Comparison of ENCODE assay signal across 25 cellular contexts in genomic region chr3:10692039-10692438, GRCh38.
"Had no signal": no experiment of that assay in that cellular context is flagged by ENCODE, and none has a peak within 500 bp of the region (broad histone marks: within the 10 kb centered on the region; RNA-seq: fewer than 3 reads in every experiment).

No MANE protein-coding gene starts in this region.

- H3K4me1 ChIP-seq: esophagus muscularis mucosa, foreskin keratinocyte, gastroesophageal sphincter, heart left ventricle, left ventricle myocardium inferior, lower lobe of right lung had no signal

- H3K4me3 ChIP-seq: coronary artery, dorsolateral prefrontal cortex, esophagus muscularis mucosa, gastroesophageal sphincter, heart left ventricle, hepatocyte, left ventricle myocardium inferior, lower lobe of right lung, mucosa of descending colon had no signal

- H3K9me3 ChIP-seq: esophagus muscularis mucosa, gastroesophageal sphincter, heart left ventricle, left ventricle myocardium inferior, lower lobe of right lung, mucosa of descending colon had no signal

- H3K4me2 ChIP-seq: hepatocyte had no signal

- H2AFZ ChIP-seq: hepatocyte had no signal

- H3K79me2 ChIP-seq: hepatocyte had no signal

- H3K36me3 ChIP-seq: esophagus muscularis mucosa, gastroesophageal sphincter, heart left ventricle, left ventricle myocardium inferior, lower lobe of right lung had no signal

- H3K27ac ChIP-seq: coronary artery, esophagus muscularis mucosa, foreskin keratinocyte, gastroesophageal sphincter, heart left ventricle, hepatocyte, left ventricle myocardium inferior, lower lobe of right lung had no signal

- DNase-seq: dermis blood vessel endothelial cell; dorsolateral prefrontal cortex; effector CD4-positive, alpha-beta T cell; effector memory CD4-positive, alpha-beta T cell; foreskin keratinocyte; heart left ventricle; hypothalamus; immature natural killer cell; islet precursor cell; kidney; kidney glomerular epithelial cell; left colon; left ventricle myocardium inferior; lower lobe of right lung; mesenchymal stem cell; mucosa of descending colon; naive B cell; naive thymus-derived CD8-positive, alpha-beta T cell had no signal

- H3K27me3 ChIP-seq: hepatocyte had no signal

- ATAC-seq: foreskin keratinocyte; gastroesophageal sphincter; heart left ventricle; left colon; lower lobe of right lung; mucosa of descending colon; naive thymus-derived CD8-positive, alpha-beta T cell had no signal

- FAIRE-seq: colon, endothelial cell of umbilical vein, frontal cortex, kidney had no signal
